ENCODE assay signal across 2 cellular contexts in the genomic region with DNA sequence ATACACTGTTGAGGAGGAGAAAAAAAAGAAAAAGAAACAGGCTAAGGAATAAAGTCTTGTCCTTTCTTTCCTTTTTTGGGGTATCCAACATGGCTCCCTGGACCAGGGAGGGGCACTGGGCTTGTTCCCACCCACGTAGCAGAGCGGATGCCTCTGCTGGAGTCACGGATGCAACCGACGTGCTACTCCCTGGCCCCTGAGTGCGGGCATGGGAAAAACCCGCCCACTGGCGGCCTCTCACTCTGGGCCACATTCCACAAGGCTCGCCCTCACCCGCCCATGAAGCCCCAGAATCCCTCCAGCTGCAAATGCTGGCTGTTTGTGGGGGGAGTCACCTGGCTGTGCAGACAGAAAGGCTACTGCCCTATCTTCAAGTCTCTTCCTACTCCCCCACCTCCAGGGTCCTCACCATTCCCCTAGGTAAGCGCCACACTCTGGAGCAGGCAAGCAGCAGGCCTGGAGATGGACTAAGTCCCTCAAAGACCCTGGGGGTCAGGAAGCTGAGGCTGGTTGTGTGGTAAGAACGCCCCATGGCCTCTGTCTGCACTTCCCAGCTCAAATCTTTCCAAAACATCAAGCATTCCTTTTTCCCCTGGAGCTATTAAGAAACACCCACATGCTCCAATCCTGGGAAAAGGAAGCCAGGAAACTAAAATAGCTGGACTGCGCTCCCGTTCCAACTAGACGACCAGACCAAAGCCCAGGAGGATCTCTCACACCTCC.
TF ChIP-seq lines count a peak whose summit lies in the region.

No MANE protein-coding gene starts in this region.

TF ChIP-seq in IMR-90, 13 proteins besides CTCF, POLR2A, EP300 and RAD21:
- TF ChIP-seq NFE2L2 (IDR thresholded peaks at IDR 0.05; ENCODE audit: low read depth, low read length) (no peak), CEBPB (IDR thresholded peaks at IDR 0.05; ENCODE audit: low read depth, low read length) (0 out of 2 replicates have a peak, but pooled peaks have one; percentile 48), RCOR1 (IDR thresholded peaks at IDR 0.05; ENCODE audit: insufficient replicate concordance, low read length) (no peak), MAZ (IDR thresholded peaks at IDR 0.05; ENCODE audit: borderline replicate concordance, low read depth, low read length) (peak; percentile 74; the same call in 1 of the 2 replicates), BHLHE40 (IDR thresholded peaks at IDR 0.05; ENCODE audit: low read depth, low read length) (peak; percentile 58)
- TF ChIP-seq, protein P1, sequence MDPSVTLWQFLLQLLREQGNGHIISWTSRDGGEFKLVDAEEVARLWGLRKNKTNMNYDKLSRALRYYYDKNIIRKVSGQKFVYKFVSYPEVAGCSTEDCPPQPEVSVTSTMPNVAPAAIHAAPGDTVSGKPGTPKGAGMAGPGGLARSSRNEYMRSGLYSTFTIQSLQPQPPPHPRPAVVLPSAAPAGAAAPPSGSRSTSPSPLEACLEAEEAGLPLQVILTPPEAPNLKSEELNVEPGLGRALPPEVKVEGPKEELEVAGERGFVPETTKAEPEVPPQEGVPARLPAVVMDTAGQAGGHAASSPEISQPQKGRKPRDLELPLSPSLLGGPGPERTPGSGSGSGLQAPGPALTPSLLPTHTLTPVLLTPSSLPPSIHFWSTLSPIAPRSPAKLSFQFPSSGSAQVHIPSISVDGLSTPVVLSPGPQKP (IDR thresholded peaks at IDR 0.05; ENCODE audit: borderline replicate concordance, low read depth, low read length): no peak

TF ChIP-seq in H1, 55 proteins besides CTCF, POLR2A, EP300 and RAD21:
- TF ChIP-seq POLR2AphosphoS5 (IDR thresholded peaks at IDR 0.05; ENCODE audit: low read depth, low read length): no peak
- TF ChIP-seq, protein P2, sequence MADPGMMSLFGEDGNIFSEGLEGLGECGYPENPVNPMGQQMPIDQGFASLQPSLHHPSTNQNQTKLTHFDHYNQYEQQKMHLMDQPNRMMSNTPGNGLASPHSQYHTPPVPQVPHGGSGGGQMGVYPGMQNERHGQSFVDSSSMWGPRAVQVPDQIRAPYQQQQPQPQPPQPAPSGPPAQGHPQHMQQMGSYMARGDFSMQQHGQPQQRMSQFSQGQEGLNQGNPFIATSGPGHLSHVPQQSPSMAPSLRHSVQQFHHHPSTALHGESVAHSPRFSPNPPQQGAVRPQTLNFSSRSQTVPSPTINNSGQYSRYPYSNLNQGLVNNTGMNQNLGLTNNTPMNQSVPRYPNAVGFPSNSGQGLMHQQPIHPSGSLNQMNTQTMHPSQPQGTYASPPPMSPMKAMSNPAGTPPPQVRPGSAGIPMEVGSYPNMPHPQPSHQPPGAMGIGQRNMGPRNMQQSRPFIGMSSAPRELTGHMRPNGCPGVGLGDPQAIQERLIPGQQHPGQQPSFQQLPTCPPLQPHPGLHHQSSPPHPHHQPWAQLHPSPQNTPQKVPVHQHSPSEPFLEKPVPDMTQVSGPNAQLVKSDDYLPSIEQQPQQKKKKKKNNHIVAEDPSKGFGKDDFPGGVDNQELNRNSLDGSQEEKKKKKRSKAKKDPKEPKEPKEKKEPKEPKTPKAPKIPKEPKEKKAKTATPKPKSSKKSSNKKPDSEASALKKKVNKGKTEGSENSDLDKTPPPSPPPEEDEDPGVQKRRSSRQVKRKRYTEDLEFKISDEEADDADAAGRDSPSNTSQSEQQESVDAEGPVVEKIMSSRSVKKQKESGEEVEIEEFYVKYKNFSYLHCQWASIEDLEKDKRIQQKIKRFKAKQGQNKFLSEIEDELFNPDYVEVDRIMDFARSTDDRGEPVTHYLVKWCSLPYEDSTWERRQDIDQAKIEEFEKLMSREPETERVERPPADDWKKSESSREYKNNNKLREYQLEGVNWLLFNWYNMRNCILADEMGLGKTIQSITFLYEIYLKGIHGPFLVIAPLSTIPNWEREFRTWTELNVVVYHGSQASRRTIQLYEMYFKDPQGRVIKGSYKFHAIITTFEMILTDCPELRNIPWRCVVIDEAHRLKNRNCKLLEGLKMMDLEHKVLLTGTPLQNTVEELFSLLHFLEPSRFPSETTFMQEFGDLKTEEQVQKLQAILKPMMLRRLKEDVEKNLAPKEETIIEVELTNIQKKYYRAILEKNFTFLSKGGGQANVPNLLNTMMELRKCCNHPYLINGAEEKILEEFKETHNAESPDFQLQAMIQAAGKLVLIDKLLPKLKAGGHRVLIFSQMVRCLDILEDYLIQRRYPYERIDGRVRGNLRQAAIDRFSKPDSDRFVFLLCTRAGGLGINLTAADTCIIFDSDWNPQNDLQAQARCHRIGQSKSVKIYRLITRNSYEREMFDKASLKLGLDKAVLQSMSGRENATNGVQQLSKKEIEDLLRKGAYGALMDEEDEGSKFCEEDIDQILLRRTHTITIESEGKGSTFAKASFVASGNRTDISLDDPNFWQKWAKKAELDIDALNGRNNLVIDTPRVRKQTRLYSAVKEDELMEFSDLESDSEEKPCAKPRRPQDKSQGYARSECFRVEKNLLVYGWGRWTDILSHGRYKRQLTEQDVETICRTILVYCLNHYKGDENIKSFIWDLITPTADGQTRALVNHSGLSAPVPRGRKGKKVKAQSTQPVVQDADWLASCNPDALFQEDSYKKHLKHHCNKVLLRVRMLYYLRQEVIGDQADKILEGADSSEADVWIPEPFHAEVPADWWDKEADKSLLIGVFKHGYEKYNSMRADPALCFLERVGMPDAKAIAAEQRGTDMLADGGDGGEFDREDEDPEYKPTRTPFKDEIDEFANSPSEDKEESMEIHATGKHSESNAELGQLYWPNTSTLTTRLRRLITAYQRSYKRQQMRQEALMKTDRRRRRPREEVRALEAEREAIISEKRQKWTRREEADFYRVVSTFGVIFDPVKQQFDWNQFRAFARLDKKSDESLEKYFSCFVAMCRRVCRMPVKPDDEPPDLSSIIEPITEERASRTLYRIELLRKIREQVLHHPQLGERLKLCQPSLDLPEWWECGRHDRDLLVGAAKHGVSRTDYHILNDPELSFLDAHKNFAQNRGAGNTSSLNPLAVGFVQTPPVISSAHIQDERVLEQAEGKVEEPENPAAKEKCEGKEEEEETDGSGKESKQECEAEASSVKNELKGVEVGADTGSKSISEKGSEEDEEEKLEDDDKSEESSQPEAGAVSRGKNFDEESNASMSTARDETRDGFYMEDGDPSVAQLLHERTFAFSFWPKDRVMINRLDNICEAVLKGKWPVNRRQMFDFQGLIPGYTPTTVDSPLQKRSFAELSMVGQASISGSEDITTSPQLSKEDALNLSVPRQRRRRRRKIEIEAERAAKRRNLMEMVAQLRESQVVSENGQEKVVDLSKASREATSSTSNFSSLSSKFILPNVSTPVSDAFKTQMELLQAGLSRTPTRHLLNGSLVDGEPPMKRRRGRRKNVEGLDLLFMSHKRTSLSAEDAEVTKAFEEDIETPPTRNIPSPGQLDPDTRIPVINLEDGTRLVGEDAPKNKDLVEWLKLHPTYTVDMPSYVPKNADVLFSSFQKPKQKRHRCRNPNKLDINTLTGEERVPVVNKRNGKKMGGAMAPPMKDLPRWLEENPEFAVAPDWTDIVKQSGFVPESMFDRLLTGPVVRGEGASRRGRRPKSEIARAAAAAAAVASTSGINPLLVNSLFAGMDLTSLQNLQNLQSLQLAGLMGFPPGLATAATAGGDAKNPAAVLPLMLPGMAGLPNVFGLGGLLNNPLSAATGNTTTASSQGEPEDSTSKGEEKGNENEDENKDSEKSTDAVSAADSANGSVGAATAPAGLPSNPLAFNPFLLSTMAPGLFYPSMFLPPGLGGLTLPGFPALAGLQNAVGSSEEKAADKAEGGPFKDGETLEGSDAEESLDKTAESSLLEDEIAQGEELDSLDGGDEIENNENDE (IDR thresholded peaks at IDR 0.05; ENCODE audit: insufficient replicate concordance, low read length): no peak
TF ChIP-seq in H1: peak in this region for 0.
